In the genomic region with DNA sequence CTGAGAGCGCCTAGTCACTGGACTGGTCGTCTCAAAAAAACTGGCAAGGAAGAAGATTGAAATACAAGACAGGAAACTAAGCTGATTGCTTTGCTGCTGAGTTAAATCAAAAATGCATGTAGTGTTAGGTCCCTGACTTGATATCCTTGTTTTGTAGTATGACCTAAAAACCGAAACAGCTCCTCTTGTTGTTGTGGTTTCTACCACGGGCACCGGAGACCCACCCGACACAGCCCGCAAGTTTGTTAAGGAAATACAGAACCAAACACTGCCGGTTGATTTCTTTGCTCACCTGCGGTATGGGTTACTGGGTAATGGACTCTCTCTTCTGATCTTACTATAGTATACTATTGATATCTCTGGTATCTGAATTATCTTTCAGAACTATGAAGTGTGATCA, we compare ENCODE assay signal across 16 cellular contexts. TPM values are rescaled to one million over a fixed set of nuclear protein-coding genes. Genes with fewer than 3 reads are reported as not detected.
DNase-seq lines count a peak whose midpoint lies in the region; ATAC-seq lines count a peak whose summit lies in the region.
"Had no signal": no experiment of that assay in that cellular context is flagged by ENCODE, and none has a peak within 500 bp of the region (broad histone marks: within the 10 kb centered on the region; RNA-seq: fewer than 3 reads in every experiment).

No MANE protein-coding gene starts in this region.

- H3K27me3 Mint-ChIP-seq in CD4-positive, alpha-beta memory T cell, result no peaks in the 10 kb centered on the region
- no peaks in the 10 kb centered on the region for H3K27me3 Mint-ChIP-seq in activated CD4-positive, alpha-beta T cell treated with anti-CD3 and anti-CD28 coated beads, Interleukin-2, amount 10 ng/mL, durations not matched to agents 7 days and 5 days
- H3K27me3 Mint-ChIP-seq in immature natural killer cell (ENCODE audit: low read depth in 3 of 3), result peaks cover 0 to 6% (median 0%) of the 10 kb centered on the region in 3 donors

- peaks cover 59 to 88% (median 74%) of the 10 kb centered on the region in 4 donors for H3K4me1 Mint-ChIP-seq in CD4-positive, alpha-beta memory T cell
- peaks cover 64% of the 10 kb centered on the region for H3K4me1 Mint-ChIP-seq in activated CD4-positive, alpha-beta T cell treated with anti-CD3 and anti-CD28 coated beads, Interleukin-2, amount 10 ng/mL, durations not matched to agents 7 days and 5 days
- H3K4me1 Mint-ChIP-seq in immature natural killer cell, result peaks cover 53 to 88% of the 10 kb centered on the region in 2 donors

- CTCF ChIA-PET in CD4-positive, alpha-beta memory T cell (lab: Charles Lee; ENCODE audit: partially characterized antibody), result interaction anchor here (1.2 to 6.4 kb wide), 4 partner anchors 11 to 21 kb away, joined by 3 to 58 read pairs (median 28); partner anchors contain the start of gene CFAP90
- CTCF ChIA-PET in activated CD4-positive, alpha-beta T cell treated with anti-CD3 and anti-CD28 coated beads, Interleukin-2, amount 10 ng/mL, durations not matched to agents 7 days and 5 days (lab: Charles Lee), result interaction anchor here (0.6 to 2.3 kb wide), 6 partner anchors 8 to 25 kb away, joined by 3 to 10 read pairs (median 6); no protein-coding TSS in a partner anchor

- H3K36me3 Mint-ChIP-seq in CD4-positive, alpha-beta memory T cell, result peaks cover 35 to 53% of the 10 kb centered on the region in 2 donors
- peaks cover 54% of the 10 kb centered on the region for H3K36me3 Mint-ChIP-seq in activated CD4-positive, alpha-beta T cell treated with anti-CD3 and anti-CD28 coated beads, Interleukin-2, amount 10 ng/mL, durations not matched to agents 7 days and 5 days (ENCODE audit: low read depth)
- peaks cover 8 to 35% (median 22%) of the 10 kb centered on the region in 3 donors for H3K36me3 Mint-ChIP-seq in immature natural killer cell

- no peaks in the 10 kb centered on the region for H3K27me3 ChIP-seq in CD4-positive, alpha-beta memory T cell (ENCODE audit: insufficient read depth, low read length)
- H3K27me3 ChIP-seq: heart left ventricle had no signal

- H3K4me1 ChIP-seq in CD4-positive, alpha-beta memory T cell (ENCODE audit: insufficient read depth, low read length), result peaks cover 75% of the 10 kb centered on the region

- peak; percentile 24 for ATAC-seq in HG02870 (IDR thresholded peaks at IDR 0.05; ENCODE audit: unreplicated experiment)
- no peak for ATAC-seq in GM19023 (IDR thresholded peaks at IDR 0.05; ENCODE audit: unreplicated experiment)
- ATAC-seq in HG03097 (IDR thresholded peaks at IDR 0.05; ENCODE audit: low FRiP score, unreplicated experiment), result no peak
- ATAC-seq: heart left ventricle, left cardiac atrium had no signal

- H3K4me3 Mint-ChIP-seq in CD4-positive, alpha-beta memory T cell, result peak overlapping the region; percentile 76 to 97 (median 83)
- peak overlapping the region; percentile 42 for H3K4me3 Mint-ChIP-seq in activated CD4-positive, alpha-beta T cell treated with anti-CD3 and anti-CD28 coated beads, Interleukin-2, amount 10 ng/mL, durations not matched to agents 7 days and 5 days
- peak overlapping the region in 3 of 5 donors; percentile 5 to 66 (median 5) for H3K4me3 Mint-ChIP-seq in immature natural killer cell

- H3K4me3 ChIP-seq in CD4-positive, alpha-beta memory T cell (ENCODE audit: low read length in 2 of 2), result peak overlapping the region in 1 of 2 donors; percentile 58
- H3K4me3 ChIP-seq: heart left ventricle had no signal

- H3K36me3 ChIP-seq in CD4-positive, alpha-beta memory T cell (ENCODE audit: insufficient read depth, low read length), result peaks cover 24% of the 10 kb centered on the region

- H3K9me3 ChIP-seq in CD4-positive, alpha-beta memory T cell (ENCODE audit: control insufficient read depth in 1 of 2, low read length in 2 of 2), result no peaks in the 10 kb centered on the region
- H3K9me3 ChIP-seq: heart left ventricle had no signal

- peak; percentile 47 to 56 (median 53) for DNase-seq in CD4-positive, alpha-beta memory T cell
- peak; percentile 41 for DNase-seq in activated CD4-positive, alpha-beta T cell treated with anti-CD3 and anti-CD28 coated beads, Interleukin-2, amount 10 ng/mL, durations not matched to agents 7 days and 5 days
- DNase-seq in immature natural killer cell (peak in 1 of 3 donors; percentile 23), DMS79 treated with DMSO at 0.1 percent for 48 hours (lab: John Stamatoyannopoulos, UW) (no peak), DMS53 treated with DMSO at 0.1 percent for 48 hours (lab: John Stamatoyannopoulos, UW; ENCODE audit: unreplicated experiment) (no peak)
- DNase-seq: heart left ventricle, left cardiac atrium, NCI-H1105, NCI-H2227 treated with DMSO at 0.1 percent for 48 hours had no signal

- H3K9me3 Mint-ChIP-seq in CD4-positive, alpha-beta memory T cell, result peaks cover 0 to 2% (median 0%) of the 10 kb centered on the region in 8 donors
- H3K9me3 Mint-ChIP-seq in activated CD4-positive, alpha-beta T cell treated with anti-CD3 and anti-CD28 coated beads, Interleukin-2, amount 10 ng/mL, durations not matched to agents 7 days and 5 days, result no peaks in the 10 kb centered on the region
- no peaks in the 10 kb centered on the region for H3K9me3 Mint-ChIP-seq in immature natural killer cell
- H3K9me3 Mint-ChIP-seq: activated naive CD4-positive, alpha-beta T cell treated with anti-CD3 and anti-CD28 coated beads, Interleukin-2, amount 50 U/mL, for 72 hours had no signal

- peak overlapping the region; percentile 65 for H3K27ac ChIP-seq in CD4-positive, alpha-beta memory T cell (ENCODE audit: low read depth, low read length)
- H3K27ac ChIP-seq: C4-2B, epithelial cell of prostate had no signal

- POLR2A ChIA-PET in CD4-positive, alpha-beta memory T cell (lab: Charles Lee; ENCODE audit: partially characterized antibody), result interaction anchor here (0.7 to 2.9 kb wide), 4 partner anchors 14 to 1666 kb away, joined by 3 to 13 read pairs (median 6); no protein-coding TSS in a partner anchor
- POLR2A ChIA-PET in activated CD4-positive, alpha-beta T cell treated with anti-CD3 and anti-CD28 coated beads, Interleukin-2, amount 10 ng/mL, durations not matched to agents 7 days and 5 days (lab: Charles Lee), result no interaction called here

- peak overlapping the region; percentile 90 to 97 (median 93) for H3K27ac Mint-ChIP-seq in CD4-positive, alpha-beta memory T cell
- H3K27ac Mint-ChIP-seq in activated CD4-positive, alpha-beta T cell treated with anti-CD3 and anti-CD28 coated beads, Interleukin-2, amount 10 ng/mL, durations not matched to agents 7 days and 5 days, result peak overlapping the region; percentile 81
- peak overlapping the region in 5 of 6 donors; percentile 23 to 86 (median 82) for H3K27ac Mint-ChIP-seq in immature natural killer cell

- intact Hi-C loops in CD4-positive, alpha-beta memory T cell (cut with micrococcal nuclease), result loop anchor here (1.0 kb wide), 1 partner anchor 14 kb away; no protein-coding TSS in a partner anchor

RNA-seq across cellular contexts. Expression of gene MTRR, which starts 4.3 kb away (rescaled TPM):
- total RNA-seq in CD4-positive, alpha-beta memory T cell, result 100 to 1,000 TPM in 1 of 2 experiments, 10 to 100 TPM in 1; 97.1 to 107 TPM
- polyA plus RNA-seq in CD4-positive, alpha-beta memory T cell, result 100 to 1,000 TPM in 1 of 2 donors, 10 to 100 TPM in 1; 50.9 to 117 TPM
- 10 to 100 TPM; 53.5 to 56.5 TPM for total RNA-seq in activated CD4-positive, alpha-beta T cell treated with anti-CD3 and anti-CD28 coated beads, Interleukin-2, amount 10 ng/mL, durations not matched to agents 7 days and 5 days
- polyA plus RNA-seq in immature natural killer cell, result 10 to 100 TPM; 23.2 to 58.6 (median 33.3) TPM

RNA-seq across cellular contexts. Expression of gene FASTKD3, which starts 4.4 kb away (rescaled TPM):
- 10 to 100 TPM; 11.3 to 14.0 TPM for total RNA-seq in CD4-positive, alpha-beta memory T cell
- polyA plus RNA-seq in CD4-positive, alpha-beta memory T cell, result 10 to 100 TPM; 11.1 to 17.6 TPM
- total RNA-seq in activated CD4-positive, alpha-beta T cell treated with anti-CD3 and anti-CD28 coated beads, Interleukin-2, amount 10 ng/mL, durations not matched to agents 7 days and 5 days, result 10 to 100 TPM; 11.4 to 14.7 TPM
- polyA plus RNA-seq in immature natural killer cell, result 10 to 100 TPM; 11.7 to 13.9 (median 12.5) TPM

RNA-seq across cellular contexts. Expression of gene CFAP90, which starts 22.3 kb away (rescaled TPM):
- not detected for total RNA-seq in CD4-positive, alpha-beta memory T cell
- not detected for polyA plus RNA-seq in CD4-positive, alpha-beta memory T cell
- not detected for total RNA-seq in activated CD4-positive, alpha-beta T cell treated with anti-CD3 and anti-CD28 coated beads, Interleukin-2, amount 10 ng/mL, durations not matched to agents 7 days and 5 days
- not detected for polyA plus RNA-seq in immature natural killer cell
- total RNA-seq: activated naive CD4-positive, alpha-beta T cell treated with anti-CD3 and anti-CD28 coated beads, Interleukin-2, amount 50 U/mL, for 72 hours; heart left ventricle; pulmonary artery endothelial cell had no signal
- polyA plus RNA-seq: heart left ventricle had no signal

Comparison
In these comparisons a context has a peak if more than half of its experiments do, and no peak if none do; other contexts are left out.
1. DNase-seq: peak in CD4-positive, alpha-beta memory T cell (5 of 5) and activated CD4-positive, alpha-beta T cell treated with anti-CD3 and anti-CD28 coated beads, Interleukin-2, amount 10 ng/mL, durations not matched to agents 7 days and 5 days (single experiment); none in DMS79 treated with DMSO at 0.1 percent for 48 hours (single experiment) and DMS53 treated with DMSO at 0.1 percent for 48 hours (single experiment).
2. H3K4me3 Mint-ChIP-seq: peak in every context shown above with its lines; median percentile 83 in CD4-positive, alpha-beta memory T cell; 42 in activated CD4-positive, alpha-beta T cell treated with anti-CD3 and anti-CD28 coated beads, Interleukin-2, amount 10 ng/mL, durations not matched to agents 7 days and 5 days; 5 in immature natural killer cell.
3. Peak in every context shown above with its lines, with median percentiles within 50 percentile points of each other: H3K27ac Mint-ChIP-seq.